Comparison of ENCODE assay signal across 3 cellular contexts in the genomic region with DNA sequence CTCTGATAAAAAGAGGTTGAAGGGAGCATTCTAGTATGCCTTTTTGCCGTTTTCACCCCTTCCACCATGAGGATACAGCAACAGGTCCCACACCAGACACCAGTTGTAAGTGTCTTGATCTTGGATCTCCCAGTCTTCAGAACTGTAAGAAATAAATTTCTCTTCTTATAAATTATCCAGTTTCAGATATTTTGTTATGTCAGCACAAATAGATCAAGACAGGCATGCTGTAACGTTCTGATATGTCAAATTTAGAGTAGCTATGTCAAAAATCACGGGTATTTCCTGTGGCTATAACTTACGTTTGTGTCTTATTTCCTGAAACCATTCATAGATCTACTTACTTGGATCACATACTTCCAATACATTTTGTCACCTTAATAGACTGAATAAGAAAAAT.
A peak's percentile ranks its signal among the peaks of the same experiment; 100 is the strongest.
TF ChIP-seq lines count a peak whose summit lies in the region.

No MANE protein-coding gene starts in this region.

TF ChIP-seq in HepG2, 621 proteins besides CTCF, POLR2A, EP300 and RAD21:
- TF ChIP-seq MAFF (IDR thresholded peaks at IDR 0.05; ENCODE audit: low read depth, low read length), result peak; percentile 91
- TF ChIP-seq NCOA2 (CRISPR knock-in tag; IDR thresholded peaks at IDR 0.05), result no peak
- peak; percentile 88 to 95 for TF ChIP-seq MAFK (conservative IDR thresholded peaks at IDR 0.05 in 1 of 2, IDR thresholded peaks at IDR 0.05 in 1 of 2; ENCODE audit: low read length in 2 of 2)
- TF ChIP-seq ZNF12 (CRISPR knock-in tag; IDR thresholded peaks at IDR 0.05), result no peak

TF ChIP-seq in IMR-90, 13 proteins besides CTCF, POLR2A, EP300 and RAD21:
- TF ChIP-seq MAFK (IDR thresholded peaks at IDR 0.05; ENCODE audit: low read depth, low read length) (peak; percentile 94), BHLHE40 (IDR thresholded peaks at IDR 0.05; ENCODE audit: low read depth, low read length) (no peak)
- TF ChIP-seq, protein P1, sequence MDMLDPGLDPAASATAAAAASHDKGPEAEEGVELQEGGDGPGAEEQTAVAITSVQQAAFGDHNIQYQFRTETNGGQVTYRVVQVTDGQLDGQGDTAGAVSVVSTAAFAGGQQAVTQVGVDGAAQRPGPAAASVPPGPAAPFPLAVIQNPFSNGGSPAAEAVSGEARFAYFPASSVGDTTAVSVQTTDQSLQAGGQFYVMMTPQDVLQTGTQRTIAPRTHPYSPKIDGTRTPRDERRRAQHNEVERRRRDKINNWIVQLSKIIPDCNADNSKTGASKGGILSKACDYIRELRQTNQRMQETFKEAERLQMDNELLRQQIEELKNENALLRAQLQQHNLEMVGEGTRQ (IDR thresholded peaks at IDR 0.05; ENCODE audit: low read depth, low read length), result no peak

TF ChIP-seq in H1, 55 proteins besides CTCF, POLR2A, EP300 and RAD21:
- TF ChIP-seq HDAC2 (IDR thresholded peaks at IDR 0.05; ENCODE audit: borderline replicate concordance in 1 of 2, low read depth in 2 of 2, low read length in 2 of 2) (no peak), RXRA (IDR thresholded peaks at IDR 0.05; ENCODE audit: insufficient read depth, low read depth, low read length) (no peak), SIRT6 (IDR thresholded peaks at IDR 0.05; ENCODE audit: low read length) (no peak), MAFK (IDR thresholded peaks at IDR 0.05; ENCODE audit: low read depth, low read length) (peak; percentile 42; the same call in 1 of the 2 replicates)
- TF ChIP-seq, protein P2, sequence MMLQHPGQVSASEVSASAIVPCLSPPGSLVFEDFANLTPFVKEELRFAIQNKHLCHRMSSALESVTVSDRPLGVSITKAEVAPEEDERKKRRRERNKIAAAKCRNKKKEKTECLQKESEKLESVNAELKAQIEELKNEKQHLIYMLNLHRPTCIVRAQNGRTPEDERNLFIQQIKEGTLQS (IDR thresholded peaks at IDR 0.05; ENCODE audit: insufficient read depth, low read depth, low read length), result no peak
